8 cellular contexts compared by ENCODE assay signal in genomic region chr5:129664336-129664937, GRCh38.
DNase-seq lines count a peak whose midpoint lies in the region; ATAC-seq, FAIRE-seq and TF ChIP-seq lines count a peak whose summit lies in the region.

No MANE protein-coding gene starts in this region.

- FAIRE-seq in GM12892 (lab: Jason Lieb, UNC) = no peak

- peak; percentile 89 for ATAC-seq in GM21360 (IDR thresholded peaks at IDR 0.05; ENCODE audit: unreplicated experiment)

- TF ChIP-seq POLR2A in GM12892 (IDR thresholded peaks at IDR 0.05; ENCODE audit: low read depth, low read length) = no peak

- DNase-seq in NCI-H1694 (lab: John Stamatoyannopoulos, UW) (peak; percentile 3), NCI-H1694 treated with DMSO at 0.1 percent for 48 hours (lab: John Stamatoyannopoulos, UW) (no peak), HT1080 (ENCODE audit: low read depth) (peak; percentile 17), germinal center (ENCODE audit: low spot score) (peak; percentile 4), smooth muscle cell of the brain vasculature (ENCODE audit: low read depth, low spot score) (peak; percentile 20), GM12892 (ENCODE audit: insufficient read length) (no peak)
- DNase-seq in activated CD4-positive, alpha-beta T cell treated with anti-CD3 and anti-CD28 coated beads, Interleukin-2, amount 50 U/mL, for 48 hours = peak; percentile 52 to 60

Comparison
In these comparisons a context has a peak if more than half of its experiments do, and no peak if none do; other contexts are left out.
1. DNase-seq: peak in NCI-H1694 (single experiment), HT1080 (single experiment), activated CD4-positive, alpha-beta T cell treated with anti-CD3 and anti-CD28 coated beads, Interleukin-2, amount 50 U/mL, for 48 hours (2 of 2), germinal center (single experiment) and smooth muscle cell of the brain vasculature (single experiment); none in NCI-H1694 treated with DMSO at 0.1 percent for 48 hours (single experiment) and GM12892 (single experiment).